19 cellular contexts compared by ENCODE assay signal in genomic region chr10:99375444-99375843, GRCh38. TPM values are rescaled to one million over a fixed set of nuclear protein-coding genes. Genes with fewer than 3 reads are reported as not detected.
"Had no signal": no experiment of that assay in that cellular context is flagged by ENCODE, and none has a peak within 500 bp of the region (broad histone marks: within the 10 kb centered on the region; RNA-seq: fewer than 3 reads in every experiment).

No MANE protein-coding gene starts in this region.

- H3K27ac Mint-ChIP-seq: activated CD4-positive, alpha-beta T cell treated with anti-CD3 and anti-CD28 coated beads, Interleukin-2, amount 10 ng/mL, durations not matched to agents 24 days and 14 days; activated CD8-positive, alpha-beta T cell treated with anti-CD3 and anti-CD28 coated beads for 36 hours; activated naive CD4-positive, alpha-beta T cell treated with anti-CD3 and anti-CD28 coated beads for 36 hours; activated naive CD8-positive, alpha-beta T cell treated with anti-CD3 and anti-CD28 coated beads, Interleukin-2, amount 50 U/mL, for 24 hours; activated T-cell treated with anti-CD3 and anti-CD28 coated beads, Interleukin-2, amount 50 U/mL, for 24 hours; activated T-helper 2 cell treated with anti-CD3 and anti-CD28 coated beads, Interferon-gamma antibody, Interleukin-2, Interleukin-4, amounts not matched to agents 10 μg/mL and 5 μg/mL and 100 μg/mL, durations not matched to agents 14 hours and 24 hours and 36 hours; dendritic cell treated with granulocyte-macrophage colony-stimulating factor and Interleukin-4, amounts not matched to agents 40 ng/mL and 50 ng/mL, for 4 days; memory B cell had no signal

- H3K4me3 Mint-ChIP-seq: activated CD4-positive, alpha-beta T cell treated with anti-CD3 and anti-CD28 coated beads, Interleukin-2, amount 10 ng/mL, durations not matched to agents 24 days and 14 days; activated CD8-positive, alpha-beta T cell treated with anti-CD3 and anti-CD28 coated beads for 36 hours; activated naive CD4-positive, alpha-beta T cell treated with anti-CD3 and anti-CD28 coated beads for 36 hours; activated naive CD8-positive, alpha-beta T cell treated with anti-CD3 and anti-CD28 coated beads, Interleukin-2, amount 50 U/mL, for 24 hours; activated T-cell treated with anti-CD3 and anti-CD28 coated beads, Interleukin-2, amount 50 U/mL, for 24 hours; dendritic cell treated with granulocyte-macrophage colony-stimulating factor and Interleukin-4, amounts not matched to agents 40 ng/mL and 50 ng/mL, for 4 days; memory B cell; neural crest cell had no signal

- H3K4me1 Mint-ChIP-seq: neural crest cell had no signal

- H3K27me3 ChIP-seq: breast epithelium, thyroid gland had no signal

- H3K4me1 ChIP-seq: breast epithelium, thyroid gland had no signal

- H3K9me3 ChIP-seq: breast epithelium, thyroid gland had no signal

- H3K4me3 ChIP-seq: breast epithelium, thyroid gland had no signal

- H3K27ac ChIP-seq: breast epithelium, thyroid gland had no signal

- DNase-seq: activated CD4-positive, alpha-beta T cell treated with anti-CD3 and anti-CD28 coated beads, Interleukin-2, amount 10 ng/mL, durations not matched to agents 24 days and 14 days; activated CD8-positive, alpha-beta T cell treated with anti-CD3 and anti-CD28 coated beads for 36 hours; activated naive CD4-positive, alpha-beta T cell treated with anti-CD3 and anti-CD28 coated beads for 36 hours; activated naive CD8-positive, alpha-beta T cell treated with anti-CD3 and anti-CD28 coated beads, Interleukin-2, amount 50 U/mL, for 24 hours; activated T-cell treated with anti-CD3 and anti-CD28 coated beads, Interleukin-2, amount 50 U/mL, for 24 hours; aorta; cerebellar nuclear complex; effector memory CD4-positive, alpha-beta T cell; foreskin fibroblast; stimulated activated CD4-positive, alpha-beta T cell treated with anti-CD3 and anti-CD28 coated beads, Interleukin-2, amount 100 ng/mL, for 24 hours; stimulated activated naive CD4-positive, alpha-beta T cell treated with Interleukin-2 at 50 U/mL for 16 hours; thyroid gland had no signal

- H3K36me3 Mint-ChIP-seq: memory B cell had no signal

- H3K36me3 ChIP-seq: breast epithelium, thyroid gland had no signal

- H3K9me3 Mint-ChIP-seq: activated CD4-positive, alpha-beta T cell treated with anti-CD3 and anti-CD28 coated beads, Interleukin-2, amount 10 ng/mL, durations not matched to agents 24 days and 14 days; activated CD8-positive, alpha-beta T cell treated with anti-CD3 and anti-CD28 coated beads for 36 hours; activated naive CD4-positive, alpha-beta T cell treated with anti-CD3 and anti-CD28 coated beads for 36 hours; activated naive CD8-positive, alpha-beta T cell treated with anti-CD3 and anti-CD28 coated beads, Interleukin-2, amount 50 U/mL, for 24 hours; activated T-cell treated with anti-CD3 and anti-CD28 coated beads, Interleukin-2, amount 50 U/mL, for 24 hours; activated T-helper 2 cell treated with anti-CD3 and anti-CD28 coated beads, Interferon-gamma antibody, Interleukin-2, Interleukin-4, amounts not matched to agents 10 μg/mL and 5 μg/mL and 100 μg/mL, durations not matched to agents 14 hours and 24 hours and 36 hours; memory B cell; neural crest cell had no signal

RNA-seq across cellular contexts. Expression of gene CNNM1, which starts 46.3 kb away (rescaled TPM):
- total RNA-seq: glomerular endothelial cell, skeletal muscle tissue had no signal
